In the genomic region with DNA sequence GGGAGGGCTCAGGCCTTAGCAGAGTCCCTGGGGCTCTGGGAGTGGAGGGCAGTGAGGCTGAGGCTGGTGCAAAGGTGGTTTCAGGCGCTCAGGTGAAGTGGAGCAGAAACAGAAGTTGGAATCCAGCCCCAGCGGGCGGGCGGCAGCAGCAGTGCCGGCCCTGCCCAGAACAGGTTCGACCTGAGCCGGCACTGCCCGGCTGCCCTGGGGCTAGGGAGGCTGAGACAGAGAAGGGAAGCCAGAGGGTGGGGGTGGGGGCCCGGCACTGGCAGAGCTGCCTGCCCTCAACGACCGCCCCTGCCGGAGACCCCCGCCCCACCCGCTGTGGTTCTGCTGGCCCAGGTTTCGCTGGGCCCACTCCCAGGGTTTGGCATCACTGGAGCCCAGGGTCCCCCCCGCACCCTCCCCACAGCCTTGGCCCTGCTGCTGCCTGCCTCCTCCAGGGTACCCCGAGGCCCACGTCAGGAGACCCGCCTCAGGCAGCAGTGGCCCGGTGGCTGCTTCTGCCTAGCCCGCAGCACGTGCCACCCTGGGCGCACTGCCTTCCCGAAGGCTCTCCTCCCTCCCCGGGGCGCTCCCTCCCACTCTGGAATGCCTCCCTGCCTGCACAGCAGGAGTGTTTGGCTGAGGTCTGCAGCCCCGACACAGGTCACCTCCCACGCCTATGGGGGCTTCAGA, we compare ENCODE assay signal across 13 cellular contexts. TPM values are rescaled to one million over a fixed set of nuclear protein-coding genes. Genes with fewer than 3 reads are reported as not detected.
DNase-seq lines count a peak whose midpoint lies in the region; ATAC-seq and TF ChIP-seq lines count a peak whose summit lies in the region.
"Had no signal": no experiment of that assay in that cellular context is flagged by ENCODE, and none has a peak within 500 bp of the region (broad histone marks: within the 10 kb centered on the region; RNA-seq: fewer than 3 reads in every experiment).

No MANE protein-coding gene starts in this region.

- peaks cover 6% of the 10 kb centered on the region for H3K36me3 Mint-ChIP-seq in Caco-2 (ENCODE audit: insufficient read depth, unreplicated experiment)

- H3K9me3 ChIP-seq in Caco-2 (peaks cover 7% of the 10 kb centered on the region; the same call in 1 of the 2 replicates), ovary (no peaks in the 10 kb centered on the region)
- H3K9me3 ChIP-seq: SJCRH30 had no signal

- WGBS in ovary, 3 donors = 69 to 77% (median 76%) methylated on average over 20 to 28 of the region's 28 CpGs

- no peak overlapping the region for H3K27ac ChIP-seq in ovary
- H3K27ac ChIP-seq: SJCRH30 had no signal

- H3K4me3 Mint-ChIP-seq in Caco-2 (ENCODE audit: unreplicated experiment) = no peak overlapping the region
- H3K4me3 Mint-ChIP-seq: activated CD4-positive, alpha-beta memory T cell treated with anti-CD3 and anti-CD28 coated beads, Interleukin-2, amount 10 ng/mL, durations not matched to agents 7 days and 5 days had no signal

- H3K27me3 Mint-ChIP-seq in Caco-2 (ENCODE audit: insufficient read depth, unreplicated experiment) = no peaks in the 10 kb centered on the region

- peak; percentile 95 for ATAC-seq in esophagus mucosa
- no peak for ATAC-seq in HG03521 (IDR thresholded peaks at IDR 0.05; ENCODE audit: unreplicated experiment)
- ATAC-seq in GM18873 (IDR thresholded peaks at IDR 0.05; ENCODE audit: low FRiP score, unreplicated experiment) = no peak
- no peak for ATAC-seq in GM19463 (IDR thresholded peaks at IDR 0.05; ENCODE audit: unreplicated experiment)
- no peak for ATAC-seq in HG02884 (IDR thresholded peaks at IDR 0.05; ENCODE audit: unreplicated experiment)

- POLR2A ChIA-PET in Caco-2 (lab: Charles Lee) = no interaction called here

- H3K4me3 ChIP-seq in Caco-2 (ENCODE audit: low read depth, low read length) (no peak overlapping the region), LNCaP clone FGC (ENCODE audit: low read depth, low read length) (peak overlapping the region; percentile 29; the same call in 1 of the 2 replicates), ovary (no peak overlapping the region)
- H3K4me3 ChIP-seq: SJCRH30 had no signal

- no peak for TF ChIP-seq CTCF in Caco-2 (IDR thresholded peaks at IDR 0.05; ENCODE audit: insufficient read depth in 1 of 2, low read depth in 1 of 2, low read length in 1 of 2, severe bottlenecking in 1 of 2, unreplicated experiment in 1 of 2)
- TF ChIP-seq CTCF in LNCaP clone FGC (IDR thresholded peaks at IDR 0.05; ENCODE audit: control insufficient read depth, extremely low read depth, insufficient read depth) = no peak
- no peak for TF ChIP-seq CTCF in ovary (IDR thresholded peaks at IDR 0.05)

- H3K4me1 ChIP-seq in Caco-2 (no peaks in the 10 kb centered on the region), ovary (ENCODE audit: insufficient read depth) (no peaks in the 10 kb centered on the region)
- H3K4me1 ChIP-seq: SJCRH30 had no signal

- no peak for TF ChIP-seq POLR2A in ovary (IDR thresholded peaks at IDR 0.05)

- no peaks in the 10 kb centered on the region for H3K36me3 ChIP-seq in Caco-2 (ENCODE audit: control insufficient read depth, insufficient read depth, low read length)
- no peaks in the 10 kb centered on the region for H3K36me3 ChIP-seq in ovary
- H3K36me3 ChIP-seq: SJCRH30 had no signal

- CTCF ChIA-PET in Caco-2 (lab: Charles Lee) = no interaction called here

- H3K27me3 ChIP-seq in Caco-2 (replicated peaks; ENCODE audit: control insufficient read depth, insufficient read depth, low read length) (no peaks in the 10 kb centered on the region), ovary (no peaks in the 10 kb centered on the region)

- peaks cover 10% of the 10 kb centered on the region for H3K4me1 Mint-ChIP-seq in Caco-2 (ENCODE audit: low read depth, unreplicated experiment)
- H3K4me1 Mint-ChIP-seq: activated CD4-positive, alpha-beta memory T cell treated with anti-CD3 and anti-CD28 coated beads, Interleukin-2, amount 10 ng/mL, durations not matched to agents 7 days and 5 days had no signal

- TF ChIP-seq EP300 in ovary (IDR thresholded peaks at IDR 0.05) = no peak

- H3K27ac Mint-ChIP-seq in Caco-2 (ENCODE audit: unreplicated experiment) = peak overlapping the region; percentile 16
- H3K27ac Mint-ChIP-seq: activated CD4-positive, alpha-beta memory T cell treated with anti-CD3 and anti-CD28 coated beads, Interleukin-2, amount 10 ng/mL, durations not matched to agents 7 days and 5 days had no signal

- DNase-seq in Caco-2 (peak in 1 of 2 experiments; percentile 55), LNCaP clone FGC (ENCODE audit: low read depth) (peak; percentile 71), ovary (peak in 3 of 5 donors; percentile 7 to 19 (median 14))
- DNase-seq: activated CD4-positive, alpha-beta memory T cell treated with anti-CD3 and anti-CD28 coated beads, Interleukin-2, amount 10 ng/mL, durations not matched to agents 7 days and 5 days; mesendoderm; SJCRH30; stimulated activated CD4-positive, alpha-beta T cell treated with anti-CD3 and anti-CD28 coated beads, Interleukin-12 subunit alpha, Interleukin-12 subunit beta, amount 100 ng/mL, for 4 hours had no signal

- intact Hi-C loops in Caco-2 (cut with micrococcal nuclease; ENCODE audit: unreplicated experiment) = no loop called here
- intact Hi-C loops in ovary (cut with DNase I) = no loop called here

- no peaks in the 10 kb centered on the region for H3K9me3 Mint-ChIP-seq in Caco-2 (ENCODE audit: unreplicated experiment)
- H3K9me3 Mint-ChIP-seq: activated CD4-positive, alpha-beta memory T cell treated with anti-CD3 and anti-CD28 coated beads, Interleukin-2, amount 10 ng/mL, durations not matched to agents 7 days and 5 days had no signal

- no TSS peak for BruUV-seq in Caco-2 (replicated peaks; lab: Mats Ljungman, UMichigan)

RNA-seq across cellular contexts. Expression of gene ASCL2, which starts 13.2 kb away (rescaled TPM):
- total RNA-seq in Caco-2 (2022) = 26.6 and 32.5 TPM in 2 replicates
- total RNA-seq in esophagus mucosa = 2.0 TPM
- total RNA-seq in ovary = 1 to 10 TPM in 1 of 7 donors, under 1 TPM in 6; 0.18 to 1.3 (median 0.25) TPM
- under 1 TPM; 0.10 to 0.12 TPM for polyA plus RNA-seq in ovary
- total RNA-seq: dermis microvascular lymphatic vessel endothelial cell, SJCRH30 had no signal

RNA-seq across cellular contexts. Expression of gene C11orf21, which starts 44.6 kb away (rescaled TPM):
- total RNA-seq in Caco-2 (2022) (0.09 and 0.21 TPM in 2 replicates), esophagus mucosa (0.08 TPM), ovary (under 1 TPM in 5 of 7 donors, not detected in 2; 0.12 to 0.75 (median 0.31) TPM)
- under 1 TPM; 0.35 to 0.65 TPM for polyA plus RNA-seq in ovary
- total RNA-seq: dermis microvascular lymphatic vessel endothelial cell, SJCRH30 had no signal

RNA-seq across cellular contexts. Expression of gene TSPAN32, which starts 44.7 kb away (rescaled TPM):
- total RNA-seq in Caco-2 (2022) = 0.97 and 1.2 TPM in 2 replicates
- not detected for total RNA-seq in esophagus mucosa
- 1 to 10 TPM in 3 of 7 donors, under 1 TPM in 3, not detected in 1; 0.63 to 3.9 (median 1.3) TPM for total RNA-seq in ovary
- 1 to 10 TPM in 1 of 2 donors, not detected in 1; 1.3 TPM for polyA plus RNA-seq in ovary
- total RNA-seq: dermis microvascular lymphatic vessel endothelial cell had no signal
